In the genomic region with DNA sequence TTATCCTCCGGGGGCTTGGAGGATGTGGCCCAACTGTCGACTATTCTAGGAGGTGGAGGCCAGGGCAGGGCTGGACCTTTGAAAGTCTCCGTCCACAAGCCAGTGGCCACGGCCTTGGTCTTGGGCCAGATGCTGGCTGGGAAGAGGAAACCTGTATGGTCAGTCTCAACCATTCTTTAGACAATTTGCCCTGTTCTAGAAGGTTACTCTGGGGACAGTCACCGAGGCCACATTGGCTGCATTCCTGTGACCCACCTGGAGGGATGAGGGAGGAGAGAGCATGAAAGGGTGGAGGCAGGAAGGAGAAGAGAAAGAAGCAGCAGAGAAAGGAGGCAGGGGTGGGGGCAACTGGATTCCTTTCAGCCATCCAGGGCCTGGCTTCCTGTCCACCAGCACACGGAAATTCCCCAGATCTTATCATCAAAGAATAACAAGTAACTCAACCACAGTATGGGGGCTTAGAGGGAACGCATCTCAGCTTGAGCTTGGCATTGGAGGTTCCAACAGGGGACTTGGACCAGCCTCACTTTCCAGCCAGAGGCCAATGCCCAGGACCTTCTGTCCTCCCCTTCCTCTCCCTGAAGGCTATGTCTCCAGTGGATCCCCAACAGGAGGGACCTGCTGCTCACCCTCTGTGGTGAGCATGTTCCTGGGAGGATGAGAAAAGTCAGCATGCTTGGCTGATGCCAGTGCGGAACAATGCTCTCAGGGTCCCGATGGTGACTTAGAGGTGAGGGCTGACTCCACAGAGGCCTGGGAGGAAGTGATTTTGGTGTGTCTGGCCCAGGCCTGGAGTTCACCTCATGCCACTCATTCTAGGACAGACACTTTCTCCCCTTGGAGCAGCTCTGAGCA, we compare ENCODE assay signal across 1 cellular context.
TF ChIP-seq lines count a peak whose summit lies in the region.

No MANE protein-coding gene starts in this region.

TF ChIP-seq in HepG2, 621 proteins besides CTCF, POLR2A, EP300 and RAD21 (continued from another document and continues in another):
- TF ChIP-seq, protein P1, sequence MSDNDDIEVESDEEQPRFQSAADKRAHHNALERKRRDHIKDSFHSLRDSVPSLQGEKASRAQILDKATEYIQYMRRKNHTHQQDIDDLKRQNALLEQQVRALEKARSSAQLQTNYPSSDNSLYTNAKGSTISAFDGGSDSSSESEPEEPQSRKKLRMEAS (IDR thresholded peaks at IDR 0.05): 0 out of 2 replicates have a peak, but pooled peaks have one; percentile 23
- TF ChIP-seq KMT2A (CRISPR knock-in tag; IDR thresholded peaks at IDR 0.05) (0 out of 2 replicates have a peak, but pooled peaks have one; percentile 55), NPAS2 (CRISPR knock-in tag; IDR thresholded peaks at IDR 0.05; ENCODE audit: borderline replicate concordance) (no peak), ZFY (CRISPR knock-in tag; IDR thresholded peaks at IDR 0.05) (0 out of 2 replicates have a peak, but pooled peaks have one; percentile 41), MEIS1 (CRISPR knock-in tag; IDR thresholded peaks at IDR 0.05; ENCODE audit: borderline replicate concordance) (no peak; the same call in 1 of the 2 replicates), ZNF567 (CRISPR knock-in tag; IDR thresholded peaks at IDR 0.05; ENCODE audit: borderline replicate concordance) (no peak), ZNF160 (CRISPR knock-in tag; IDR thresholded peaks at IDR 0.05) (no peak), RXRA (CRISPR knock-in tag; IDR thresholded peaks at IDR 0.05) (peak; percentile 21; the same call in 1 of the 2 replicates), SALL1 (CRISPR knock-in tag; IDR thresholded peaks at IDR 0.05) (no peak), ZMYM3 (CRISPR knock-in tag; IDR thresholded peaks at IDR 0.05) (peak; percentile 16; the same call in 1 of the 2 replicates), SMAD1 (CRISPR knock-in tag; IDR thresholded peaks at IDR 0.05; ENCODE audit: borderline replicate concordance, low read depth) (no peak), ZNF101 (CRISPR knock-in tag; IDR thresholded peaks at IDR 0.05; ENCODE audit: borderline replicate concordance, low read depth) (no peak), KDM5B (CRISPR knock-in tag; IDR thresholded peaks at IDR 0.05; ENCODE audit: borderline replicate concordance) (peak; percentile 58; the same call in 1 of the 2 replicates), MED13 (CRISPR knock-in tag; IDR thresholded peaks at IDR 0.05) (no peak), HNF4A (CRISPR knock-in tag; IDR thresholded peaks at IDR 0.05) (no peak; the same call in 1 of the 2 replicates), ZSCAN31 (CRISPR knock-in tag; IDR thresholded peaks at IDR 0.05; ENCODE audit: low read depth) (no peak), MYC (CRISPR knock-in tag; IDR thresholded peaks at IDR 0.05; ENCODE audit: borderline replicate concordance) (no peak), ADNP (CRISPR knock-in tag; IDR thresholded peaks at IDR 0.05) (no peak), ZNF724P (CRISPR knock-in tag; IDR thresholded peaks at IDR 0.05; ENCODE audit: borderline replicate concordance) (no peak), ZNF235 (CRISPR knock-in tag; IDR thresholded peaks at IDR 0.05; ENCODE audit: borderline replicate concordance) (no peak), PRPF4 (IDR thresholded peaks at IDR 0.05; ENCODE audit: low read depth, low read length, poor library complexity, severe bottlenecking) (no peak), ZC3H13 (CRISPR knock-in tag; IDR thresholded peaks at IDR 0.05) (no peak), PITX1 (CRISPR knock-in tag; IDR thresholded peaks at IDR 0.05) (no peak), ZSCAN20 (CRISPR knock-in tag; IDR thresholded peaks at IDR 0.05; ENCODE audit: borderline replicate concordance) (no peak), FOSL2 (CRISPR knock-in tag; IDR thresholded peaks at IDR 0.05) (peak; percentile 5; the same call in 1 of the 2 replicates), KAT8 (CRISPR knock-in tag; IDR thresholded peaks at IDR 0.05) (no peak), HIVEP1 (CRISPR knock-in tag; IDR thresholded peaks at IDR 0.05) (peak; percentile 61), CBX5 (CRISPR knock-in tag; IDR thresholded peaks at IDR 0.05; ENCODE audit: borderline replicate concordance) (no peak), DNMT3B (CRISPR knock-in tag; conservative IDR thresholded peaks at IDR 0.05) (no peak), HNRNPUL1 (IDR thresholded peaks at IDR 0.05; ENCODE audit: low read depth, low read length) (no peak), SRSF9 (IDR thresholded peaks at IDR 0.05; ENCODE audit: borderline replicate concordance, insufficient read depth, low read depth, low read length, poor library complexity, severe bottlenecking) (no peak), SETDB1 (CRISPR knock-in tag; IDR thresholded peaks at IDR 0.05; ENCODE audit: borderline replicate concordance) (peak; percentile 3; the same call in 1 of the 2 replicates), CAMTA2 (CRISPR knock-in tag; IDR thresholded peaks at IDR 0.05; ENCODE audit: borderline replicate concordance) (no peak)
- TF ChIP-seq, protein P2, sequence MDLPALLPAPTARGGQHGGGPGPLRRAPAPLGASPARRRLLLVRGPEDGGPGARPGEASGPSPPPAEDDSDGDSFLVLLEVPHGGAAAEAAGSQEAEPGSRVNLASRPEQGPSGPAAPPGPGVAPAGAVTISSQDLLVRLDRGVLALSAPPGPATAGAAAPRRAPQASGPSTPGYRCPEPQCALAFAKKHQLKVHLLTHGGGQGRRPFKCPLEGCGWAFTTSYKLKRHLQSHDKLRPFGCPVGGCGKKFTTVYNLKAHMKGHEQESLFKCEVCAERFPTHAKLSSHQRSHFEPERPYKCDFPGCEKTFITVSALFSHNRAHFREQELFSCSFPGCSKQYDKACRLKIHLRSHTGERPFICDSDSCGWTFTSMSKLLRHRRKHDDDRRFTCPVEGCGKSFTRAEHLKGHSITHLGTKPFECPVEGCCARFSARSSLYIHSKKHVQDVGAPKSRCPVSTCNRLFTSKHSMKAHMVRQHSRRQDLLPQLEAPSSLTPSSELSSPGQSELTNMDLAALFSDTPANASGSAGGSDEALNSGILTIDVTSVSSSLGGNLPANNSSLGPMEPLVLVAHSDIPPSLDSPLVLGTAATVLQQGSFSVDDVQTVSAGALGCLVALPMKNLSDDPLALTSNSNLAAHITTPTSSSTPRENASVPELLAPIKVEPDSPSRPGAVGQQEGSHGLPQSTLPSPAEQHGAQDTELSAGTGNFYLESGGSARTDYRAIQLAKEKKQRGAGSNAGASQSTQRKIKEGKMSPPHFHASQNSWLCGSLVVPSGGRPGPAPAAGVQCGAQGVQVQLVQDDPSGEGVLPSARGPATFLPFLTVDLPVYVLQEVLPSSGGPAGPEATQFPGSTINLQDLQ (CRISPR knock-in tag; IDR thresholded peaks at IDR 0.05): no peak
- TF ChIP-seq, protein P3, sequence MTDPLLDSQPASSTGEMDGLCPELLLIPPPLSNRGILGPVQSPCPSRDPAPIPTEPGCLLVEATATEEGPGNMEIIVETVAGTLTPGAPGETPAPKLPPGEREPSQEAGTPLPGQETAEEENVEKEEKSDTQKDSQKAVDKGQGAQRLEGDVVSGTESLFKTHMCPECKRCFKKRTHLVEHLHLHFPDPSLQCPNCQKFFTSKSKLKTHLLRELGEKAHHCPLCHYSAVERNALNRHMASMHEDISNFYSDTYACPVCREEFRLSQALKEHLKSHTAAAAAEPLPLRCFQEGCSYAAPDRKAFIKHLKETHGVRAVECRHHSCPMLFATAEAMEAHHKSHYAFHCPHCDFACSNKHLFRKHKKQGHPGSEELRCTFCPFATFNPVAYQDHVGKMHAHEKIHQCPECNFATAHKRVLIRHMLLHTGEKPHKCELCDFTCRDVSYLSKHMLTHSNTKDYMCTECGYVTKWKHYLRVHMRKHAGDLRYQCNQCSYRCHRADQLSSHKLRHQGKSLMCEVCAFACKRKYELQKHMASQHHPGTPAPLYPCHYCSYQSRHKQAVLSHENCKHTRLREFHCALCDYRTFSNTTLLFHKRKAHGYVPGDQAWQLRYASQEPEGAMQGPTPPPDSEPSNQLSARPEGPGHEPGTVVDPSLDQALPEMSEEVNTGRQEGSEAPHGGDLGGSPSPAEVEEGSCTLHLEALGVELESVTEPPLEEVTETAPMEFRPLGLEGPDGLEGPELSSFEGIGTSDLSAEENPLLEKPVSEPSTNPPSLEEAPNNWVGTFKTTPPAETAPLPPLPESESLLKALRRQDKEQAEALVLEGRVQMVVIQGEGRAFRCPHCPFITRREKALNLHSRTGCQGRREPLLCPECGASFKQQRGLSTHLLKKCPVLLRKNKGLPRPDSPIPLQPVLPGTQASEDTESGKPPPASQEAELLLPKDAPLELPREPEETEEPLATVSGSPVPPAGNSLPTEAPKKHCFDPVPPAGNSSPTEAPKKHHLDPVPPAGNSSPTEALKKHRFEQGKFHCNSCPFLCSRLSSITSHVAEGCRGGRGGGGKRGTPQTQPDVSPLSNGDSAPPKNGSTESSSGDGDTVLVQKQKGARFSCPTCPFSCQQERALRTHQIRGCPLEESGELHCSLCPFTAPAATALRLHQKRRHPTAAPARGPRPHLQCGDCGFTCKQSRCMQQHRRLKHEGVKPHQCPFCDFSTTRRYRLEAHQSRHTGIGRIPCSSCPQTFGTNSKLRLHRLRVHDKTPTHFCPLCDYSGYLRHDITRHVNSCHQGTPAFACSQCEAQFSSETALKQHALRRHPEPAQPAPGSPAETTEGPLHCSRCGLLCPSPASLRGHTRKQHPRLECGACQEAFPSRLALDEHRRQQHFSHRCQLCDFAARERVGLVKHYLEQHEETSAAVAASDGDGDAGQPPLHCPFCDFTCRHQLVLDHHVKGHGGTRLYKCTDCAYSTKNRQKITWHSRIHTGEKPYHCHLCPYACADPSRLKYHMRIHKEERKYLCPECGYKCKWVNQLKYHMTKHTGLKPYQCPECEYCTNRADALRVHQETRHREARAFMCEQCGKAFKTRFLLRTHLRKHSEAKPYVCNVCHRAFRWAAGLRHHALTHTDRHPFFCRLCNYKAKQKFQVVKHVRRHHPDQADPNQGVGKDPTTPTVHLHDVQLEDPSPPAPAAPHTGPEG (CRISPR knock-in tag; IDR thresholded peaks at IDR 0.05): no peak
- TF ChIP-seq, protein P4, sequence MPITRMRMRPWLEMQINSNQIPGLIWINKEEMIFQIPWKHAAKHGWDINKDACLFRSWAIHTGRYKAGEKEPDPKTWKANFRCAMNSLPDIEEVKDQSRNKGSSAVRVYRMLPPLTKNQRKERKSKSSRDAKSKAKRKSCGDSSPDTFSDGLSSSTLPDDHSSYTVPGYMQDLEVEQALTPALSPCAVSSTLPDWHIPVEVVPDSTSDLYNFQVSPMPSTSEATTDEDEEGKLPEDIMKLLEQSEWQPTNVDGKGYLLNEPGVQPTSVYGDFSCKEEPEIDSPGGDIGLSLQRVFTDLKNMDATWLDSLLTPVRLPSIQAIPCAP (CRISPR knock-in tag; IDR thresholded peaks at IDR 0.05; ENCODE audit: low read depth): no peak
- TF ChIP-seq, protein P5, sequence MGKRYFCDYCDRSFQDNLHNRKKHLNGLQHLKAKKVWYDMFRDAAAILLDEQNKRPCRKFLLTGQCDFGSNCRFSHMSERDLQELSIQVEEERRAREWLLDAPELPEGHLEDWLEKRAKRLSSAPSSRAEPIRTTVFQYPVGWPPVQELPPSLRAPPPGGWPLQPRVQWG (CRISPR knock-in tag; IDR thresholded peaks at IDR 0.05; ENCODE audit: borderline replicate concordance, low read depth): no peak
- TF ChIP-seq, protein P6, sequence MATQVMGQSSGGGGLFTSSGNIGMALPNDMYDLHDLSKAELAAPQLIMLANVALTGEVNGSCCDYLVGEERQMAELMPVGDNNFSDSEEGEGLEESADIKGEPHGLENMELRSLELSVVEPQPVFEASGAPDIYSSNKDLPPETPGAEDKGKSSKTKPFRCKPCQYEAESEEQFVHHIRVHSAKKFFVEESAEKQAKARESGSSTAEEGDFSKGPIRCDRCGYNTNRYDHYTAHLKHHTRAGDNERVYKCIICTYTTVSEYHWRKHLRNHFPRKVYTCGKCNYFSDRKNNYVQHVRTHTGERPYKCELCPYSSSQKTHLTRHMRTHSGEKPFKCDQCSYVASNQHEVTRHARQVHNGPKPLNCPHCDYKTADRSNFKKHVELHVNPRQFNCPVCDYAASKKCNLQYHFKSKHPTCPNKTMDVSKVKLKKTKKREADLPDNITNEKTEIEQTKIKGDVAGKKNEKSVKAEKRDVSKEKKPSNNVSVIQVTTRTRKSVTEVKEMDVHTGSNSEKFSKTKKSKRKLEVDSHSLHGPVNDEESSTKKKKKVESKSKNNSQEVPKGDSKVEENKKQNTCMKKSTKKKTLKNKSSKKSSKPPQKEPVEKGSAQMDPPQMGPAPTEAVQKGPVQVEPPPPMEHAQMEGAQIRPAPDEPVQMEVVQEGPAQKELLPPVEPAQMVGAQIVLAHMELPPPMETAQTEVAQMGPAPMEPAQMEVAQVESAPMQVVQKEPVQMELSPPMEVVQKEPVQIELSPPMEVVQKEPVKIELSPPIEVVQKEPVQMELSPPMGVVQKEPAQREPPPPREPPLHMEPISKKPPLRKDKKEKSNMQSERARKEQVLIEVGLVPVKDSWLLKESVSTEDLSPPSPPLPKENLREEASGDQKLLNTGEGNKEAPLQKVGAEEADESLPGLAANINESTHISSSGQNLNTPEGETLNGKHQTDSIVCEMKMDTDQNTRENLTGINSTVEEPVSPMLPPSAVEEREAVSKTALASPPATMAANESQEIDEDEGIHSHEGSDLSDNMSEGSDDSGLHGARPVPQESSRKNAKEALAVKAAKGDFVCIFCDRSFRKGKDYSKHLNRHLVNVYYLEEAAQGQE (IDR thresholded peaks at IDR 0.05; ENCODE audit: borderline replicate concordance in 1 of 2, low read depth in 1 of 2, low read length in 2 of 2): no peak
- TF ChIP-seq, protein P7, sequence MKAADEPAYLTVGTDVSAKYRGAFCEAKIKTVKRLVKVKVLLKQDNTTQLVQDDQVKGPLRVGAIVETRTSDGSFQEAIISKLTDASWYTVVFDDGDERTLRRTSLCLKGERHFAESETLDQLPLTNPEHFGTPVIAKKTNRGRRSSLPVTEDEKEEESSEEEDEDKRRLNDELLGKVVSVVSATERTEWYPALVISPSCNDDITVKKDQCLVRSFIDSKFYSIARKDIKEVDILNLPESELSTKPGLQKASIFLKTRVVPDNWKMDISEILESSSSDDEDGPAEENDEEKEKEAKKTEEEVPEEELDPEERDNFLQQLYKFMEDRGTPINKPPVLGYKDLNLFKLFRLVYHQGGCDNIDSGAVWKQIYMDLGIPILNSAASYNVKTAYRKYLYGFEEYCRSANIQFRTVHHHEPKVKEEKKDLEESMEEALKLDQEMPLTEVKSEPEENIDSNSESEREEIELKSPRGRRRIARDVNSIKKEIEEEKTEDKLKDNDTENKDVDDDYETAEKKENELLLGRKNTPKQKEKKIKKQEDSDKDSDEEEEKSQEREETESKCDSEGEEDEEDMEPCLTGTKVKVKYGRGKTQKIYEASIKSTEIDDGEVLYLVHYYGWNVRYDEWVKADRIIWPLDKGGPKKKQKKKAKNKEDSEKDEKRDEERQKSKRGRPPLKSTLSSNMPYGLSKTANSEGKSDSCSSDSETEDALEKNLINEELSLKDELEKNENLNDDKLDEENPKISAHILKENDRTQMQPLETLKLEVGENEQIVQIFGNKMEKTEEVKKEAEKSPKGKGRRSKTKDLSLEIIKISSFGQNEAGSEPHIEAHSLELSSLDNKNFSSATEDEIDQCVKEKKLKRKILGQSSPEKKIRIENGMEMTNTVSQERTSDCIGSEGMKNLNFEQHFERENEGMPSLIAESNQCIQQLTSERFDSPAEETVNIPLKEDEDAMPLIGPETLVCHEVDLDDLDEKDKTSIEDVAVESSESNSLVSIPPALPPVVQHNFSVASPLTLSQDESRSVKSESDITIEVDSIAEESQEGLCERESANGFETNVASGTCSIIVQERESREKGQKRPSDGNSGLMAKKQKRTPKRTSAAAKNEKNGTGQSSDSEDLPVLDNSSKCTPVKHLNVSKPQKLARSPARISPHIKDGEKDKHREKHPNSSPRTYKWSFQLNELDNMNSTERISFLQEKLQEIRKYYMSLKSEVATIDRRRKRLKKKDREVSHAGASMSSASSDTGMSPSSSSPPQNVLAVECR (CRISPR knock-in tag; IDR thresholded peaks at IDR 0.05; ENCODE audit: borderline replicate concordance): no peak
